In genomic region chr12:11650279-11650696, GRCh38 we compare ENCODE assay signal across 8 cellular contexts. TPM values are rescaled to one million over a fixed set of nuclear protein-coding genes. Genes with fewer than 3 reads are reported as not detected.
DNase-seq lines count a peak whose midpoint lies in the region; ATAC-seq and TF ChIP-seq lines count a peak whose summit lies in the region.

No MANE protein-coding gene starts in this region.

- ATAC-seq in IMR-90 (ENCODE audit: low read depth), result no peak
- no peak for ATAC-seq in memory B cell (ENCODE audit: low read depth)
- ATAC-seq in HG03457 (IDR thresholded peaks at IDR 0.05; ENCODE audit: unreplicated experiment), result no peak
- no peak for ATAC-seq in HG03097 (IDR thresholded peaks at IDR 0.05; ENCODE audit: low FRiP score, unreplicated experiment)
- ATAC-seq in HG02759 (IDR thresholded peaks at IDR 0.05; ENCODE audit: unreplicated experiment), result no peak

- H3K4me1 ChIP-seq in ACC112 (ENCODE audit: control insufficient read depth, insufficient read depth, low read length, unreplicated experiment) (peaks cover 10% of the 10 kb centered on the region), IMR-90 (ENCODE audit: control insufficient read depth, insufficient read depth, low read length) (peaks cover 9% of the 10 kb centered on the region)

- H2AK5ac ChIP-seq in IMR-90 (ENCODE audit: low read depth, low read length), result peak overlapping the region; percentile 70; the same call in 1 of the 2 replicates

- no peak for TF ChIP-seq POLR2A in IMR-90 (IDR thresholded peaks at IDR 0.05; ENCODE audit: low read depth, low read length)

- peak overlapping the region; percentile 97 for H2BK5ac ChIP-seq in IMR-90 (ENCODE audit: low read depth, low read length, poor library complexity, severe bottlenecking)

- H3K4ac ChIP-seq in IMR-90 (ENCODE audit: low read depth, low read length), result peak overlapping the region; percentile 94

- no peak overlapping the region for H2BK20ac ChIP-seq in IMR-90 (ENCODE audit: low read depth, low read length)

- TF ChIP-seq CTCF in IMR-90 (conservative IDR thresholded peaks at IDR 0.05; ENCODE audit: low read depth, low read length), result no peak
- TF ChIP-seq CTCF in astrocyte of the spinal cord (IDR thresholded peaks at IDR 0.05; ENCODE audit: low read depth, low read length), result no peak

- in situ Hi-C loops in IMR-90 (cut with MboI; ENCODE audit: low sequenced_read_pairs), result no loop called here
- in situ Hi-C loops in astrocyte of the spinal cord (cut with HindIII; ENCODE audit: low sequenced_read_pairs), result no loop called here

- H3K4me3 Mint-ChIP-seq in memory B cell, result peak overlapping the region; percentile 98

- H3K9me3 Mint-ChIP-seq in memory B cell, result no peaks in the 10 kb centered on the region

- H3K36me3 ChIP-seq in ACC112 (ENCODE audit: insufficient read depth, low read length) (no peaks in the 10 kb centered on the region), IMR-90 (ENCODE audit: control insufficient read depth, insufficient read depth, low read length) (no peaks in the 10 kb centered on the region)

- no CpG with 5 or more reads among the region's 17 CpGs for WGBS in IMR-90 (ENCODE audit: extremely low coverage in 2 of 2, insufficient read length in 1 of 2), 2 experiments

- peak overlapping the region; percentile 89; the same call in 1 of the 2 replicates for H2BK120ac ChIP-seq in IMR-90 (ENCODE audit: low read depth, low read length)

- H3K27ac ChIP-seq in ACC112 (ENCODE audit: low read depth, low read length), result peak overlapping the region; percentile 90
- H3K27ac ChIP-seq in IMR-90 (ENCODE audit: insufficient read depth, low read length), result peak overlapping the region; percentile 99

- peak overlapping the region; percentile 97 for H3K56ac ChIP-seq in IMR-90 (ENCODE audit: extremely low read depth, insufficient read depth, low read length)

- peak overlapping the region; percentile 98 for H3K27ac Mint-ChIP-seq in memory B cell

- BruUV-seq in IMR-90 (replicated peaks; lab: Mats Ljungman, UMichigan), result no TSS peak

- DNase-seq in IMR-90 (no peak), astrocyte of the spinal cord (ENCODE audit: low read depth, low spot score) (no peak), memory B cell (ENCODE audit: low spot score in 2 of 2) (no peak), SKM-1 (lab: John Stamatoyannopoulos, UW; ENCODE audit: unreplicated experiment) (no peak)

- H3K27me3 ChIP-seq in ACC112 (ENCODE audit: insufficient read depth, low read length) (no peaks in the 10 kb centered on the region), IMR-90 (ENCODE audit: control insufficient read depth, insufficient read depth, low read length) (no peaks in the 10 kb centered on the region)

- peak overlapping the region; percentile 83 for H3K18ac ChIP-seq in IMR-90 (ENCODE audit: low read depth, low read length)

- no peaks in the 10 kb centered on the region for H3K27me3 Mint-ChIP-seq in memory B cell

- intact Hi-C loops in IMR-90 (cut with micrococcal nuclease), result loop anchor here (1.0 to 10.0 kb wide), 6 partner anchors 57 to 685 kb away; no protein-coding TSS in a partner anchor

- H4K91ac ChIP-seq in IMR-90 (ENCODE audit: insufficient read depth, low read depth, low read length), result peak overlapping the region; percentile 88

- POLR2A ChIA-PET in IMR-90 (lab: Charles Lee; ENCODE audit: unreplicated experiment), result interaction anchor here (0.6 kb wide), 1 partner anchor 22 kb away, joined by 3 read pairs; no protein-coding TSS in a partner anchor

- H3K36me3 Mint-ChIP-seq in memory B cell, result no peaks in the 10 kb centered on the region

- H4K5ac ChIP-seq in IMR-90 (ENCODE audit: low read depth, low read length), result peak overlapping the region; percentile 87

- peak overlapping the region; percentile 99 for H3K9ac ChIP-seq in IMR-90 (ENCODE audit: low read depth, low read length)

- H3K79me2 ChIP-seq in ACC112 (ENCODE audit: control insufficient read depth, insufficient read depth, low read length, unreplicated experiment), result peaks cover 51% of the 10 kb centered on the region

- CTCF ChIA-PET in IMR-90 (lab: Yijun Ruan, JAX), result no interaction called here

- H3K79me1 ChIP-seq in IMR-90 (ENCODE audit: low read depth in 1 of 2, low read length in 2 of 2), result peaks cover 0 to 46% of the 10 kb centered on the region in 2 experiments; a peak in 2 of 4 replicates

- peaks cover 26% of the 10 kb centered on the region for H3K4me1 Mint-ChIP-seq in memory B cell

- peak overlapping the region; percentile 99 for H3K14ac ChIP-seq in IMR-90 (replicated peaks; ENCODE audit: low read depth, low read length)

- H3K4me3 ChIP-seq in ACC112 (ENCODE audit: low read depth, low read length), result peak overlapping the region; percentile 89
- H3K4me3 ChIP-seq in IMR-90 (ENCODE audit: insufficient read depth, low read depth, low read length), result peak overlapping the region; percentile 98
- peak overlapping the region; percentile 96 for H3K4me3 ChIP-seq in astrocyte of the spinal cord (ENCODE audit: low read depth, low read length)

- peak overlapping the region; percentile 87 to 90; a peak in 3 of 4 replicates for H4K8ac ChIP-seq in IMR-90 (ENCODE audit: low read depth in 2 of 2, low read length in 2 of 2)

- no peaks in the 10 kb centered on the region for H3K9me3 ChIP-seq in IMR-90 (ENCODE audit: control insufficient read depth, insufficient read depth, low read length)

- H2AFZ ChIP-seq in ACC112 (ENCODE audit: low read length, unreplicated experiment) (peak overlapping the region; percentile 92), IMR-90 (replicated peaks; ENCODE audit: low read length, poor library complexity) (peak overlapping the region; percentile 87)

- peaks cover 7% of the 10 kb centered on the region; the same call in 1 of the 2 replicates for H3K9me1 ChIP-seq in IMR-90 (ENCODE audit: insufficient read depth, low read length)

- peaks cover 13% of the 10 kb centered on the region for H4K20me1 ChIP-seq in IMR-90 (ENCODE audit: insufficient read depth, low read length)

- no peak overlapping the region for H2BK15ac ChIP-seq in IMR-90 (ENCODE audit: low read depth, low read length)

- no peak for TF ChIP-seq RAD21 in IMR-90 (IDR thresholded peaks at IDR 0.05; ENCODE audit: low read length)

- peak overlapping the region; percentile 74 for H3K4me2 ChIP-seq in IMR-90 (ENCODE audit: low read depth, low read length)

- dilution Hi-C loops in IMR-90 (cut with HindIII; ENCODE audit: low sequenced_read_pairs, unreplicated experiment), result no loop called here

- H2AK9ac ChIP-seq in IMR-90 (replicated peaks; ENCODE audit: low read depth, low read length, poor library complexity), result peak overlapping the region; percentile 96

- H3K23ac ChIP-seq in IMR-90 (ENCODE audit: low read depth, low read length), result peak overlapping the region; percentile 100

TF ChIP-seq in IMR-90, 13 proteins besides CTCF, POLR2A, EP300 and RAD21:
- TF ChIP-seq MAFK (IDR thresholded peaks at IDR 0.05; ENCODE audit: low read depth, low read length) (no peak), RFX5 (IDR thresholded peaks at IDR 0.05; ENCODE audit: low read depth, low read length) (no peak), SMC3 (IDR thresholded peaks at IDR 0.05; ENCODE audit: low read depth, low read length) (no peak), USF2 (IDR thresholded peaks at IDR 0.05; ENCODE audit: low read depth, low read length) (no peak), CEBPB (IDR thresholded peaks at IDR 0.05; ENCODE audit: low read depth, low read length) (no peak), ELK1 (IDR thresholded peaks at IDR 0.05; ENCODE audit: borderline replicate concordance, low read depth, low read length) (no peak), BHLHE40 (IDR thresholded peaks at IDR 0.05; ENCODE audit: low read depth, low read length) (no peak), FOS (IDR thresholded peaks at IDR 0.05; ENCODE audit: low read depth, low read length) (no peak), RCOR1 (IDR thresholded peaks at IDR 0.05; ENCODE audit: insufficient replicate concordance, low read length) (no peak), MXI1 (IDR thresholded peaks at IDR 0.05; ENCODE audit: borderline replicate concordance, low read depth, low read length) (no peak; the same call in 1 of the 2 replicates), MAZ (IDR thresholded peaks at IDR 0.05; ENCODE audit: borderline replicate concordance, low read depth, low read length) (no peak), NFE2L2 (IDR thresholded peaks at IDR 0.05; ENCODE audit: low read depth, low read length) (no peak), CHD1 (IDR thresholded peaks at IDR 0.05; ENCODE audit: low read depth, low read length) (no peak)

RNA-seq across cellular contexts. Expression of gene ETV6, which starts 0.8 kb away (rescaled TPM):
- 9.4 and 9.9 TPM in 2 replicates for total RNA-seq in IMR-90 (2012; rRNA removed)
- polyA plus RNA-seq in IMR-90 (2012; rRNA removed), result 8.4 and 8.6 TPM in 2 replicates
- polyA plus RNA-seq in IMR-90 (2012; cell fraction: cytosol; rRNA removed), result 2.6 and 2.7 TPM in 2 replicates
- polyA plus RNA-seq in IMR-90 (2012; cell fraction: nucleus; rRNA removed; ENCODE audit: low replicate concordance), result 20.3 and 40.4 TPM in 2 replicates
